Comparison of ENCODE assay signal across 15 cellular contexts in genomic region chr12:34404377-34405285, GRCh38.
DNase-seq lines count a peak whose midpoint lies in the region; ATAC-seq and FAIRE-seq lines count a peak whose summit lies in the region.
"Had no signal": no experiment of that assay in that cellular context is flagged by ENCODE, and none has a peak within 500 bp of the region (broad histone marks: within the 10 kb centered on the region; RNA-seq: fewer than 3 reads in every experiment).

No MANE protein-coding gene starts in this region.

- H3K9ac ChIP-seq in GM23248: no peak overlapping the region

- no peak overlapping the region for H2AFZ ChIP-seq in GM23248

- H3K36me3 ChIP-seq in GM23248 (ENCODE audit: low read depth): no peaks in the 10 kb centered on the region

- in situ Hi-C loops in GM23248 (cut with MboI): no loop called here

- no peaks in the 10 kb centered on the region for H3K9me2 ChIP-seq in GM23248 (ENCODE audit: insufficient read depth)

- ATAC-seq in Right ventricle myocardium superior (ENCODE audit: poor library complexity) (no peak), Right ventricle myocardium inferior (no peak)
- ATAC-seq: foreskin keratinocyte had no signal

- 42 to 44% methylated on average over 19 of the region's 19 CpGs for WGBS in GM23248 (ENCODE audit: low coverage in 1 of 2, low lambda C conversion rate in 2 of 2, missing lambda C conversion rate in 2 of 2), 2 experiments

- intact Hi-C loops in Right ventricle myocardium superior (cut with DNase I): no loop called here
- intact Hi-C loops in Right ventricle myocardium inferior (cut with DNase I): no loop called here

- no peak overlapping the region for H3K4me3 ChIP-seq in GM23248

- H3K27ac ChIP-seq in GM23248: no peak overlapping the region
- H3K27ac ChIP-seq: foreskin keratinocyte had no signal

- DNase-seq in Right ventricle myocardium superior: peak; percentile 14
- no peak for DNase-seq in Right ventricle myocardium inferior (ENCODE audit: missing footprints)
- peak; percentile 28 for DNase-seq in ecto neural progenitor cell (ENCODE audit: low spot score)
- peak; percentile 6 for DNase-seq in mucosa of gallbladder (ENCODE audit: low spot score)
- DNase-seq in urothelium cell line (ENCODE audit: low spot score): peak; percentile 0
- no peak for DNase-seq in GM23248
- DNase-seq in OCI-M1 (lab: John Stamatoyannopoulos, UW): no peak
- DNase-seq in hippocampal formation (lab: John Stamatoyannopoulos, UW): no peak
- DNase-seq: activated naive CD8-positive, alpha-beta T cell treated with anti-CD3 and anti-CD28 coated beads for 36 hours; EL; foreskin keratinocyte; MV-4-11; NCI-H524 treated with DMSO at 0.1 percent for 48 hours; retina; SHP77 treated with DMSO at 0.1 percent for 48 hours had no signal

- no peaks in the 10 kb centered on the region for H3F3A ChIP-seq in GM23248 (ENCODE audit: insufficient read depth)

- no peaks in the 10 kb centered on the region for H3K79me2 ChIP-seq in GM23248 (ENCODE audit: insufficient read depth)

- H3K27me3 ChIP-seq in GM23248 (replicated peaks; ENCODE audit: insufficient read depth): no peaks in the 10 kb centered on the region
- H3K27me3 ChIP-seq: foreskin keratinocyte had no signal

- FAIRE-seq in urothelium cell line (lab: Jason Lieb, UNC): no peak

- no peak overlapping the region for H3K4me2 ChIP-seq in GM23248 (ENCODE audit: unreplicated experiment)

- no peaks in the 10 kb centered on the region for H3K4me1 ChIP-seq in GM23248 (ENCODE audit: insufficient read depth)
- H3K4me1 ChIP-seq: foreskin keratinocyte had no signal

- H4K20me1 ChIP-seq in GM23248 (ENCODE audit: insufficient read depth): no peaks in the 10 kb centered on the region

- no peaks in the 10 kb centered on the region for H3K9me3 ChIP-seq in GM23248 (ENCODE audit: low read depth)

Comparison
In these comparisons a context has a peak if more than half of its experiments do, and no peak if none do; other contexts are left out.
1. DNase-seq: peak in Right ventricle myocardium superior (single experiment), ecto neural progenitor cell (single experiment), mucosa of gallbladder (single experiment) and urothelium cell line (single experiment); none in Right ventricle myocardium inferior (single experiment), GM23248 (single experiment), OCI-M1 (single experiment) and hippocampal formation (0 of 2).